ENCODE assay signal across 10 cellular contexts in genomic region chr2:169360984-169361705, GRCh38. TPM values are rescaled to one million over a fixed set of nuclear protein-coding genes. Genes with fewer than 3 reads are reported as not detected.
A peak's percentile ranks its signal among the peaks of the same experiment; 100 is the strongest.
DNase-seq lines count a peak whose midpoint lies in the region; ATAC-seq and TF ChIP-seq lines count a peak whose summit lies in the region.
"Had no signal": no experiment of that assay in that cellular context is flagged by ENCODE, and none has a peak within 500 bp of the region (broad histone marks: within the 10 kb centered on the region; RNA-seq: fewer than 3 reads in every experiment).

No MANE protein-coding gene starts in this region.

- no peak for TF ChIP-seq CTCF in breast epithelium (IDR thresholded peaks at IDR 0.05)
- TF ChIP-seq CTCF in MCF 10A (IDR thresholded peaks at IDR 0.05; ENCODE audit: unreplicated experiment): no peak
- no peak for TF ChIP-seq CTCF in brain microvascular endothelial cell (IDR thresholded peaks at IDR 0.05; ENCODE audit: low read depth, low read length, missing control alignments)
- no peak for TF ChIP-seq CTCF in mesothelial cell of epicardium (IDR thresholded peaks at IDR 0.05; ENCODE audit: unreplicated experiment)
- TF ChIP-seq CTCF in transverse colon (IDR thresholded peaks at IDR 0.05): no peak

- whole genome bisulfite sequencing in transverse colon (ENCODE audit: low coverage in 1 of 2), 2 donors: 13 to 14% methylated on average over 12 to 20 of the region's 20 CpGs

- H3K36me3 Mint-ChIP-seq in MCF 10A (ENCODE audit: insufficient read depth, unreplicated experiment) (no peaks in the 10 kb centered on the region), mesothelial cell of epicardium (no peaks in the 10 kb centered on the region)

- H3K27ac Mint-ChIP-seq in MCF 10A (ENCODE audit: low read depth, unreplicated experiment) (no peak overlapping the region), mesothelial cell of epicardium (peak overlapping the region; percentile 68)

- H3K4me3 Mint-ChIP-seq in MCF 10A (ENCODE audit: unreplicated experiment) (no peak overlapping the region), mesothelial cell of epicardium (peak overlapping the region; percentile 76)

- intact Hi-C loops in breast epithelium (cut with DNase I; ENCODE audit: low total_unique reads) (no loop called here), MCF 10A (cut with micrococcal nuclease) (no loop called here), transverse colon (cut with DNase I; ENCODE audit: low total_unique reads) (no loop called here)

- H3K36me3 ChIP-seq in breast epithelium (no peaks in the 10 kb centered on the region), brain microvascular endothelial cell (replicated peaks) (no peaks in the 10 kb centered on the region), transverse colon (no peaks in the 10 kb centered on the region)

- TF ChIP-seq POLR2A in breast epithelium (IDR thresholded peaks at IDR 0.05): no peak
- no peak for TF ChIP-seq POLR2A in transverse colon (IDR thresholded peaks at IDR 0.05)

- no peaks in the 10 kb centered on the region for H3K9me3 Mint-ChIP-seq in MCF 10A (ENCODE audit: unreplicated experiment)
- H3K9me3 Mint-ChIP-seq in mesothelial cell of epicardium: no peaks in the 10 kb centered on the region

- H3K9me3 ChIP-seq in breast epithelium (no peaks in the 10 kb centered on the region), transverse colon (no peaks in the 10 kb centered on the region)

- peaks cover 91% of the 10 kb centered on the region for H3K27me3 Mint-ChIP-seq in MCF 10A (ENCODE audit: insufficient read depth, unreplicated experiment)
- H3K27me3 Mint-ChIP-seq in mesothelial cell of epicardium (ENCODE audit: low read depth): peaks cover 53% of the 10 kb centered on the region

- POLR2A ChIA-PET in MCF 10A (lab: Yijun Ruan, JAX): no interaction called here

- H3K27me3 ChIP-seq in breast epithelium: peaks cover 0 to 7% of the 10 kb centered on the region in 2 donors
- peaks cover 39% of the 10 kb centered on the region for H3K27me3 ChIP-seq in brain microvascular endothelial cell (replicated peaks)
- peaks cover 65% of the 10 kb centered on the region for H3K27me3 ChIP-seq in transverse colon

- H3K4me3 ChIP-seq in breast epithelium (peak overlapping the region; percentile 36 to 89 (median 61)), brain microvascular endothelial cell (ENCODE audit: low read depth, low read length) (peak overlapping the region; percentile 5), transverse colon (peak overlapping the region in 3 of 4 donors; percentile 7 to 59 (median 41))

- in situ Hi-C loops in brain microvascular endothelial cell (cut with HindIII; ENCODE audit: low pct_ligation_motif_present, low sequenced_read_pairs): no loop called here
- in situ Hi-C loops in transverse colon (cut with MboI; ENCODE audit: low pct_ligation_motif_present in 1 of 4, low pct_unique_long_range_greater_than_20kb in 1 of 4, low sequenced_read_pairs in 3 of 4): no loop called here

- DNase-seq in breast epithelium (ENCODE audit: low spot score in 2 of 2): no peak
- no peak for DNase-seq in MCF 10A (ENCODE audit: unreplicated experiment)
- DNase-seq in brain microvascular endothelial cell: no peak
- DNase-seq in mesothelial cell of epicardium (ENCODE audit: low spot score in 2 of 2, unreplicated experiment in 2 of 2): peak in 1 of 2 experiments; percentile 38
- no peak for DNase-seq in transverse colon
- DNase-seq: NCI-H510A treated with DMSO at 0.1 percent for 48 hours, occipital lobe had no signal

- H3K4me1 ChIP-seq in breast epithelium: peaks cover 0 to 10% of the 10 kb centered on the region in 2 donors
- H3K4me1 ChIP-seq in transverse colon: peaks cover 24 to 43% (median 39%) of the 10 kb centered on the region in 4 donors

- H3K27ac ChIP-seq in breast epithelium (no peak overlapping the region), brain microvascular endothelial cell (no peak overlapping the region), transverse colon (no peak overlapping the region)

- BruUV-seq in MCF 10A (replicated peaks; lab: Mats Ljungman, UMichigan): no TSS peak

- CTCF ChIA-PET in MCF 10A (lab: Yijun Ruan, JAX): no interaction called here

- peaks cover 29% of the 10 kb centered on the region for H3K4me1 Mint-ChIP-seq in MCF 10A (ENCODE audit: insufficient read depth, unreplicated experiment)
- peaks cover 48% of the 10 kb centered on the region for H3K4me1 Mint-ChIP-seq in mesothelial cell of epicardium

- ATAC-seq in HG02759 (IDR thresholded peaks at IDR 0.05; ENCODE audit: unreplicated experiment): no peak
- no peak for ATAC-seq in GM21619 (IDR thresholded peaks at IDR 0.05; ENCODE audit: unreplicated experiment)
- no peak for ATAC-seq in GM21423 (IDR thresholded peaks at IDR 0.05; ENCODE audit: unreplicated experiment)

- no peak for TF ChIP-seq EP300 in transverse colon (IDR thresholded peaks at IDR 0.05; ENCODE audit: low read depth)

RNA-seq across cellular contexts. Expression of gene LRP2, which starts 1.2 kb away (rescaled TPM):
- 10 to 100 TPM in 2 of 3 donors, under 1 TPM in 1; under 0.01 to 60.4 (median 19.7) TPM for total RNA-seq in breast epithelium
- 0.02 and 0.07 TPM in 2 replicates for total RNA-seq in MCF 10A (2022)
- 52.1 to 54.3 TPM (median 54.2 TPM) in 3 replicates for total RNA-seq in mesothelial cell of epicardium
- not detected for total RNA-seq in transverse colon

Comparison
In these comparisons a context has a peak if more than half of its experiments do, and no peak if none do; other contexts are left out.
1. H3K4me3 ChIP-seq: peak in every context shown above with its lines; median percentile 61 in breast epithelium; 41 in transverse colon; 5 in brain microvascular endothelial cell.